Comparison of ENCODE assay signal across 22 cellular contexts in the genomic region with DNA sequence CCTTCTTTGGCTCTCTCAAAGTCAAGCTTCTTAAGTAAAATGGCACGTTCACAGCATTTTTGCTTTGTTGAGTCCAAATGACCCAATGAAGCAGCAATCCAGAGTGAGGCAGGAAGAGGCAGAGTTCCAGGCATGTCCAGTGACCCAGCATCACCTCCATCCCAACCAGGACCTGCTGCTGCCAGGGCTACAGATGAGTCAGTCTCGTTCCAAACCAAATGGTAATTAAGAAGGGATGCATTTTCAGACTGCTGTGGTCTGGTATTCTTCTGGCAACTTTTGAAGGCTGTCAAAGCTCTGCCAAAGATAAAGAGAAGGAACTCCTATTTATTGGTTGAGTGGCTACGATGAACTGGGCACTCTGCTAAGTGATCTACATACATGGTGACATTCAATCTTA.
DNase-seq lines count a peak whose midpoint lies in the region; ATAC-seq and TF ChIP-seq lines count a peak whose summit lies in the region.
"Had no signal": no experiment of that assay in that cellular context is flagged by ENCODE, and none has a peak within 500 bp of the region (broad histone marks: within the 10 kb centered on the region; RNA-seq: fewer than 3 reads in every experiment).

No MANE protein-coding gene starts in this region.

- H3K9me3 Mint-ChIP-seq in naive thymus-derived CD4-positive, alpha-beta T cell: peaks cover 5 to 38% (median 8%) of the 10 kb centered on the region in 11 donors
- H3K9me3 Mint-ChIP-seq: activated B cell treated with CpG ODN at 0.5 μM for 24 hours; T-helper 1 cell treated with Interleukin-12 subunit alpha and Interleukin-12 subunit beta and Interleukin-4 antibody, amounts not matched to agents 30 μg/mL and 1 μg/mL, for 36 hours had no signal

- H3K27ac ChIP-seq in GM23248 (peak overlapping the region; percentile 47), spleen (no peak overlapping the region)
- no peak overlapping the region for H3K27ac ChIP-seq in naive thymus-derived CD4-positive, alpha-beta T cell (ENCODE audit: low read depth, low read length)
- H3K27ac ChIP-seq: thoracic aorta had no signal

- ATAC-seq in naive thymus-derived CD4-positive, alpha-beta T cell: no peak
- no peak for ATAC-seq in GM18517 (IDR thresholded peaks at IDR 0.05; ENCODE audit: unreplicated experiment)
- ATAC-seq: activated CD8-positive, alpha-beta T cell treated with anti-CD3 and anti-CD28 coated beads, Interleukin-2, amount 10 ng/mL, durations not matched to agents 7 days and 5 days; naive thymus-derived CD8-positive, alpha-beta T cell had no signal

- no peak overlapping the region for H3K4me3 Mint-ChIP-seq in naive thymus-derived CD4-positive, alpha-beta T cell
- H3K4me3 Mint-ChIP-seq: activated B cell treated with CpG ODN at 0.5 μM for 24 hours; activated CD8-positive, alpha-beta T cell treated with anti-CD3 and anti-CD28 coated beads, Interleukin-2, amount 10 ng/mL, durations not matched to agents 7 days and 5 days; activated naive CD8-positive, alpha-beta T cell treated with anti-CD3 and anti-CD28 coated beads for 36 hours; activated T-helper 1 cell treated with anti-CD3 and anti-CD28 coated beads, Interleukin-12 subunit alpha, Interleukin-12 subunit beta, Interleukin-2, Interleukin-4 antibody, amounts not matched to agents 30 ng/mL and 10 ng/mL and 1 ng/mL, durations not matched to agents 14 hours and 24 hours and 36 hours; CD14-positive monocyte; central memory CD8-positive, alpha-beta T cell; H9; naive thymus-derived CD8-positive, alpha-beta T cell; T-helper 1 cell treated with Interleukin-12 subunit alpha and Interleukin-12 subunit beta and Interleukin-4 antibody, amounts not matched to agents 30 μg/mL and 1 μg/mL, for 36 hours had no signal

- H3K36me3 ChIP-seq in GM23248 (ENCODE audit: low read depth) (no peaks in the 10 kb centered on the region), spleen (no peaks in the 10 kb centered on the region)
- no peaks in the 10 kb centered on the region for H3K36me3 ChIP-seq in naive thymus-derived CD4-positive, alpha-beta T cell (ENCODE audit: control insufficient read depth in 2 of 3, insufficient read depth in 3 of 3, low read length in 3 of 3)
- H3K36me3 ChIP-seq: thoracic aorta had no signal

- no peaks in the 10 kb centered on the region for H4K20me1 ChIP-seq in GM23248 (ENCODE audit: insufficient read depth)

- in situ Hi-C loops in GM23248 (cut with MboI): no loop called here

- no peak for TF ChIP-seq CTCF in spleen (IDR thresholded peaks at IDR 0.05 in 8 of 11, conservative IDR thresholded peaks at IDR 0.05 in 3 of 11)

- CTCF ChIA-PET in naive thymus-derived CD4-positive, alpha-beta T cell (lab: Charles Lee): no interaction called here

- H3K9me2 ChIP-seq in GM23248 (ENCODE audit: insufficient read depth): no peaks in the 10 kb centered on the region

- peak overlapping the region; percentile 47 for H3K4me2 ChIP-seq in GM23248 (ENCODE audit: unreplicated experiment)

- H3K79me2 ChIP-seq in GM23248 (ENCODE audit: insufficient read depth): no peaks in the 10 kb centered on the region

- H3K4me3 ChIP-seq in GM23248: no peak overlapping the region
- H3K4me3 ChIP-seq in naive thymus-derived CD4-positive, alpha-beta T cell (ENCODE audit: low read length): no peak overlapping the region
- H3K4me3 ChIP-seq in spleen: no peak overlapping the region
- H3K4me3 ChIP-seq: lung, thoracic aorta had no signal

- peaks cover 26% of the 10 kb centered on the region for H3K4me1 ChIP-seq in GM23248 (ENCODE audit: insufficient read depth)
- no peaks in the 10 kb centered on the region for H3K4me1 ChIP-seq in naive thymus-derived CD4-positive, alpha-beta T cell (ENCODE audit: control insufficient read depth in 2 of 2, insufficient read depth in 2 of 2, low read length in 2 of 2)
- no peaks in the 10 kb centered on the region for H3K4me1 ChIP-seq in spleen

- H3K27ac Mint-ChIP-seq in naive thymus-derived CD4-positive, alpha-beta T cell: no peak overlapping the region
- H3K27ac Mint-ChIP-seq: activated B cell treated with CpG ODN at 0.5 μM for 24 hours; activated CD8-positive, alpha-beta T cell treated with anti-CD3 and anti-CD28 coated beads, Interleukin-2, amount 10 ng/mL, durations not matched to agents 7 days and 5 days; activated naive CD8-positive, alpha-beta T cell treated with anti-CD3 and anti-CD28 coated beads for 36 hours; activated T-helper 1 cell treated with anti-CD3 and anti-CD28 coated beads, Interleukin-12 subunit alpha, Interleukin-12 subunit beta, Interleukin-2, Interleukin-4 antibody, amounts not matched to agents 30 ng/mL and 10 ng/mL and 1 ng/mL, durations not matched to agents 14 hours and 24 hours and 36 hours; H9; naive thymus-derived CD8-positive, alpha-beta T cell; T-helper 1 cell treated with Interleukin-12 subunit alpha and Interleukin-12 subunit beta and Interleukin-4 antibody, amounts not matched to agents 30 μg/mL and 1 μg/mL, for 36 hours had no signal

- H3K27me3 ChIP-seq in GM23248 (replicated peaks; ENCODE audit: insufficient read depth) (no peaks in the 10 kb centered on the region), spleen (replicated peaks in 1 of 7) (no peaks in the 10 kb centered on the region)
- H3K27me3 ChIP-seq in naive thymus-derived CD4-positive, alpha-beta T cell (ENCODE audit: control insufficient read depth in 2 of 2, insufficient read depth in 2 of 2, low read length in 2 of 2): no peaks in the 10 kb centered on the region

- H3K36me3 Mint-ChIP-seq in naive thymus-derived CD4-positive, alpha-beta T cell: no peaks in the 10 kb centered on the region
- H3K36me3 Mint-ChIP-seq: CD14-positive monocyte; naive thymus-derived CD8-positive, alpha-beta T cell had no signal

- no peak overlapping the region for H3K9ac ChIP-seq in GM23248

- POLR2A ChIA-PET in naive thymus-derived CD4-positive, alpha-beta T cell (lab: Charles Lee): no interaction called here

- H2AFZ ChIP-seq in GM23248: no peak overlapping the region

- 5 to 6% methylated on average over 3 of the region's 3 CpGs for WGBS in GM23248 (ENCODE audit: low coverage in 1 of 2, low lambda C conversion rate in 2 of 2, missing lambda C conversion rate in 2 of 2), 2 experiments
- WGBS in spleen, 5 donors: 78 to 84% (median 82%) methylated on average over 3 of the region's 3 CpGs

- TF ChIP-seq POLR2A in spleen (IDR thresholded peaks at IDR 0.05): no peak

- H3K27me3 Mint-ChIP-seq in naive thymus-derived CD4-positive, alpha-beta T cell: peaks cover 0 to 4% (median 0%) of the 10 kb centered on the region in 5 donors
- H3K27me3 Mint-ChIP-seq: activated naive CD8-positive, alpha-beta T cell treated with anti-CD3 and anti-CD28 coated beads for 36 hours; central memory CD8-positive, alpha-beta T cell had no signal

- peak; percentile 87 for DNase-seq in GM23248
- DNase-seq in amniotic epithelial cell (ENCODE audit: low read depth): peak; percentile 10
- peak; percentile 52 for DNase-seq in fibroblast of the conjunctiva (ENCODE audit: low read depth)
- DNase-seq in naive thymus-derived CD4-positive, alpha-beta T cell: no peak
- DNase-seq in spleen: no peak
- no peak for DNase-seq in ureter (ENCODE audit: low spot score)
- DNase-seq: activated B cell treated with CpG ODN at 0.5 μM for 24 hours; activated CD8-positive, alpha-beta T cell treated with anti-CD3 and anti-CD28 coated beads, Interleukin-2, amount 10 ng/mL, durations not matched to agents 7 days and 5 days; activated naive CD8-positive, alpha-beta T cell treated with anti-CD3 and anti-CD28 coated beads for 36 hours; effector memory CD4-positive, alpha-beta T cell; H9; naive thymus-derived CD8-positive, alpha-beta T cell; NCI-H1694; posterior cingulate gyrus; small intestine had no signal

- H3K4me1 Mint-ChIP-seq in naive thymus-derived CD4-positive, alpha-beta T cell: peaks cover 0 to 3% (median 0%) of the 10 kb centered on the region in 7 donors
- H3K4me1 Mint-ChIP-seq: activated B cell treated with CpG ODN at 0.5 μM for 24 hours; activated naive CD8-positive, alpha-beta T cell treated with anti-CD3 and anti-CD28 coated beads for 36 hours; central memory CD8-positive, alpha-beta T cell; naive thymus-derived CD8-positive, alpha-beta T cell had no signal

- H3K9me3 ChIP-seq in GM23248 (ENCODE audit: low read depth) (no peaks in the 10 kb centered on the region), spleen (peaks cover 0 to 8% (median 0%) of the 10 kb centered on the region in 8 donors)
- no peaks in the 10 kb centered on the region for H3K9me3 ChIP-seq in naive thymus-derived CD4-positive, alpha-beta T cell (ENCODE audit: control insufficient read depth in 2 of 3, low read length in 3 of 3)
- H3K9me3 ChIP-seq: thoracic aorta had no signal

- intact Hi-C loops in naive thymus-derived CD4-positive, alpha-beta T cell (cut with micrococcal nuclease): no loop called here
- intact Hi-C loops in spleen (cut with DNase I; ENCODE audit: low total_unique reads): no loop called here

- H3F3A ChIP-seq in GM23248 (ENCODE audit: insufficient read depth): peaks cover 32% of the 10 kb centered on the region

Comparison
In these comparisons a context has a peak if more than half of its experiments do, and no peak if none do; other contexts are left out.
1. DNase-seq: peak in GM23248 (single experiment), amniotic epithelial cell (single experiment) and fibroblast of the conjunctiva (single experiment); none in naive thymus-derived CD4-positive, alpha-beta T cell (0 of 9), spleen (single experiment) and ureter (single experiment).